Comparison of ENCODE assay signal across 18 cellular contexts in the genomic region with DNA sequence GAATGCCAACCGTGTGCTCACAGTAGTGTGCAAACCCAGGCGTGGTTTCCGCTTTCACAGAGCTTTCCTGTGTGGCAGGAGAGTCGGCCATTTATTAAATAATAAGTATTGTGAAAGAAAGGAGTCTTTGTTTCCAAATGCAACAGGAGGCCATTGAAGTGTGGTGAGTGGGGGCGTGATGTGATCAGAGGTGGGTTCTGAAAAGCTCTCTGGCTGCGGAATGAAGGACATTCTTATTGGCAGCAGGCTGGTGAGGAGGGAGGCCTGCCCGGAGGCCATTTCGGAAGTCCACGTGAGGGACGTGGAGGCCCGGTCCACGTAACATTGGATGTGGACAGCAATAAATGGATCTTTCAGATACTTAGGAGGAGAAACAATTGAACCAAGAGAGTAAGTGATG. TPM values are rescaled to one million over a fixed set of nuclear protein-coding genes. Genes with fewer than 3 reads are reported as not detected.
DNase-seq lines count a peak whose midpoint lies in the region; ATAC-seq and TF ChIP-seq lines count a peak whose summit lies in the region.
"Had no signal": no experiment of that assay in that cellular context is flagged by ENCODE, and none has a peak within 500 bp of the region (broad histone marks: within the 10 kb centered on the region; RNA-seq: fewer than 3 reads in every experiment).

No MANE protein-coding gene starts in this region.

- H3K9me1 ChIP-seq in IMR-90 (ENCODE audit: insufficient read depth, low read length): peaks cover 20% of the 10 kb centered on the region

- H2AFZ ChIP-seq in IMR-90 (replicated peaks; ENCODE audit: low read length, poor library complexity): no peak overlapping the region
- H2AFZ ChIP-seq: PC-9 had no signal

- peak overlapping the region; percentile 39 for H2AK9ac ChIP-seq in IMR-90 (replicated peaks; ENCODE audit: low read depth, low read length, poor library complexity)

- TF ChIP-seq CTCF in IMR-90 (conservative IDR thresholded peaks at IDR 0.05; ENCODE audit: low read depth, low read length) (no peak), GM13976 (IDR thresholded peaks at IDR 0.05; ENCODE audit: borderline replicate concordance, control extremely low read depth, extremely low read depth, insufficient read depth, missing control alignments) (no peak), BE2C (IDR thresholded peaks at IDR 0.05; ENCODE audit: low read depth, low read length) (no peak)

- no peaks in the 10 kb centered on the region for H3K9me3 Mint-ChIP-seq in activated T-helper 1 cell treated with anti-CD3 and anti-CD28 coated beads, Interleukin-12 subunit alpha, Interleukin-12 subunit beta, Interleukin-2, Interleukin-4 antibody, amounts not matched to agents 30 ng/mL and 10 ng/mL and 1 ng/mL, durations not matched to agents 14 hours and 24 hours and 36 hours

- no peak overlapping the region for H4K5ac ChIP-seq in IMR-90 (ENCODE audit: low read depth, low read length)

- CTCF ChIA-PET in IMR-90 (lab: Yijun Ruan, JAX): interaction anchor here (0.6 kb wide), 1 partner anchor 185 kb away, joined by 4 read pairs; no protein-coding TSS in a partner anchor

- no peak overlapping the region for H2BK5ac ChIP-seq in IMR-90 (ENCODE audit: low read depth, low read length, poor library complexity, severe bottlenecking)

- peaks cover 10 to 45% of the 10 kb centered on the region in 2 experiments for H3K79me1 ChIP-seq in IMR-90 (ENCODE audit: low read depth in 1 of 2, low read length in 2 of 2)

- H3K27ac ChIP-seq in IMR-90 (ENCODE audit: insufficient read depth, low read length): no peak overlapping the region
- H3K27ac ChIP-seq: KMS-11, PC-9 had no signal

- no peak overlapping the region for H3K4ac ChIP-seq in IMR-90 (ENCODE audit: low read depth, low read length)

- no peak overlapping the region for H4K8ac ChIP-seq in IMR-90 (ENCODE audit: low read depth in 2 of 2, low read length in 2 of 2)

- TF ChIP-seq POLR2A in IMR-90 (IDR thresholded peaks at IDR 0.05; ENCODE audit: low read depth, low read length): no peak

- H3K56ac ChIP-seq in IMR-90 (ENCODE audit: extremely low read depth, insufficient read depth, low read length): no peak overlapping the region

- H2BK120ac ChIP-seq in IMR-90 (ENCODE audit: low read depth, low read length): no peak overlapping the region

- no peak overlapping the region for H2BK20ac ChIP-seq in IMR-90 (ENCODE audit: low read depth, low read length)

- peak overlapping the region; percentile 16 for H3K27ac Mint-ChIP-seq in activated T-helper 1 cell treated with anti-CD3 and anti-CD28 coated beads, Interleukin-12 subunit alpha, Interleukin-12 subunit beta, Interleukin-2, Interleukin-4 antibody, amounts not matched to agents 30 ng/mL and 10 ng/mL and 1 ng/mL, durations not matched to agents 14 hours and 24 hours and 36 hours

- no peak overlapping the region for H3K23ac ChIP-seq in IMR-90 (ENCODE audit: low read depth, low read length)

- H3K36me3 Mint-ChIP-seq in activated T-helper 1 cell treated with anti-CD3 and anti-CD28 coated beads, Interleukin-12 subunit alpha, Interleukin-12 subunit beta, Interleukin-2, Interleukin-4 antibody, amounts not matched to agents 30 ng/mL and 10 ng/mL and 1 ng/mL, durations not matched to agents 14 hours and 24 hours and 36 hours (ENCODE audit: low read depth): no peaks in the 10 kb centered on the region
- H3K36me3 Mint-ChIP-seq: CD8-positive, alpha-beta memory T cell had no signal

- no peaks in the 10 kb centered on the region for H3K36me3 ChIP-seq in IMR-90 (ENCODE audit: control insufficient read depth, insufficient read depth, low read length)
- no peaks in the 10 kb centered on the region for H3K36me3 ChIP-seq in BE2C

- DNase-seq in IMR-90 (no peak), globus pallidus (ENCODE audit: low spot score) (peak; percentile 63), retina (peak; percentile 56), GM13976 (ENCODE audit: low spot score) (no peak), BE2C (no peak), NCI-H345 treated with DMSO at 0.1 percent for 48 hours (lab: John Stamatoyannopoulos, UW; ENCODE audit: unreplicated experiment) (no peak)
- no peak for DNase-seq in activated T-helper 1 cell treated with anti-CD3 and anti-CD28 coated beads, Interleukin-12 subunit alpha, Interleukin-12 subunit beta, Interleukin-2, Interleukin-4 antibody, amounts not matched to agents 30 ng/mL and 10 ng/mL and 1 ng/mL, durations not matched to agents 14 hours and 24 hours and 36 hours (ENCODE audit: low spot score)
- DNase-seq: ACHN; CD8-positive, alpha-beta memory T cell; DMS 273 treated with DMSO at 0.1 percent for 48 hours; MM.1S; NCI-H1105 treated with DMSO at 0.1 percent for 48 hours; NCI-H2029 treated with DMSO at 0.1 percent for 48 hours; NCI-H2227 treated with DMSO at 0.1 percent for 48 hours; PC-9; SK-N-SH had no signal

- peaks cover 5% of the 10 kb centered on the region for H3K27me3 Mint-ChIP-seq in activated T-helper 1 cell treated with anti-CD3 and anti-CD28 coated beads, Interleukin-12 subunit alpha, Interleukin-12 subunit beta, Interleukin-2, Interleukin-4 antibody, amounts not matched to agents 30 ng/mL and 10 ng/mL and 1 ng/mL, durations not matched to agents 14 hours and 24 hours and 36 hours (ENCODE audit: insufficient read depth)

- no peak for ATAC-seq in IMR-90 (ENCODE audit: low read depth)
- ATAC-seq in GM21515 (IDR thresholded peaks at IDR 0.05; ENCODE audit: unreplicated experiment): no peak

- no peak overlapping the region for H3K18ac ChIP-seq in IMR-90 (ENCODE audit: low read depth, low read length)

- no peaks in the 10 kb centered on the region for H3K4me1 Mint-ChIP-seq in activated T-helper 1 cell treated with anti-CD3 and anti-CD28 coated beads, Interleukin-12 subunit alpha, Interleukin-12 subunit beta, Interleukin-2, Interleukin-4 antibody, amounts not matched to agents 30 ng/mL and 10 ng/mL and 1 ng/mL, durations not matched to agents 14 hours and 24 hours and 36 hours (ENCODE audit: low read depth)
- H3K4me1 Mint-ChIP-seq: CD8-positive, alpha-beta memory T cell had no signal

- in situ Hi-C loops in IMR-90 (cut with MboI; ENCODE audit: low sequenced_read_pairs) (no loop called here), GM13976 (cut with MboI; ENCODE audit: low sequenced_read_pairs, unreplicated experiment) (no loop called here)

- H3K4me3 ChIP-seq in IMR-90 (ENCODE audit: insufficient read depth, low read depth, low read length): no peak overlapping the region
- H3K4me3 ChIP-seq in BE2C (ENCODE audit: low read depth, low read length): no peak overlapping the region
- H3K4me3 ChIP-seq: PC-9 had no signal

- 92% methylated on average over 5 of the region's 12 CpGs; no CpG with 5 or more reads in 1 of the 2 experiments for WGBS in IMR-90 (ENCODE audit: extremely low coverage in 2 of 2, insufficient read length in 1 of 2), 2 experiments

- BruUV-seq in IMR-90 (replicated peaks; lab: Mats Ljungman, UMichigan): no TSS peak

- peaks cover 7% of the 10 kb centered on the region; the same call in 1 of the 2 replicates for H4K20me1 ChIP-seq in IMR-90 (ENCODE audit: insufficient read depth, low read length)

- no peaks in the 10 kb centered on the region for H3K27me3 ChIP-seq in IMR-90 (ENCODE audit: control insufficient read depth, insufficient read depth, low read length)
- H3K27me3 ChIP-seq in BE2C: no peaks in the 10 kb centered on the region

- H3K9ac ChIP-seq in IMR-90 (ENCODE audit: low read depth, low read length): no peak overlapping the region
- H3K9ac ChIP-seq: KMS-11, SK-N-SH had no signal

- no peak overlapping the region for H4K91ac ChIP-seq in IMR-90 (ENCODE audit: insufficient read depth, low read depth, low read length)

- POLR2A ChIA-PET in IMR-90 (lab: Charles Lee; ENCODE audit: unreplicated experiment): no interaction called here

- intact Hi-C loops in IMR-90 (cut with micrococcal nuclease): no loop called here
- intact Hi-C loops in activated T-helper 1 cell treated with anti-CD3 and anti-CD28 coated beads, Interleukin-12 subunit alpha, Interleukin-12 subunit beta, Interleukin-2, Interleukin-4 antibody, amounts not matched to agents 30 ng/mL and 10 ng/mL and 1 ng/mL, durations not matched to agents 14 hours and 24 hours and 36 hours (cut with micrococcal nuclease): no loop called here

- no peak for TF ChIP-seq RAD21 in IMR-90 (IDR thresholded peaks at IDR 0.05; ENCODE audit: low read length)

- H3K14ac ChIP-seq in IMR-90 (replicated peaks; ENCODE audit: low read depth, low read length): no peak overlapping the region

- H2AK5ac ChIP-seq in IMR-90 (ENCODE audit: low read depth, low read length): no peak overlapping the region

- H3K4me1 ChIP-seq in IMR-90 (ENCODE audit: control insufficient read depth, insufficient read depth, low read length) (peaks cover 11% of the 10 kb centered on the region), BE2C (no peaks in the 10 kb centered on the region)

- H2BK15ac ChIP-seq in IMR-90 (ENCODE audit: low read depth, low read length): no peak overlapping the region

- H3K9me3 ChIP-seq in IMR-90 (ENCODE audit: control insufficient read depth, insufficient read depth, low read length) (no peaks in the 10 kb centered on the region), BE2C (no peaks in the 10 kb centered on the region)
- H3K9me3 ChIP-seq: SK-N-SH had no signal

- H3K4me3 Mint-ChIP-seq in activated T-helper 1 cell treated with anti-CD3 and anti-CD28 coated beads, Interleukin-12 subunit alpha, Interleukin-12 subunit beta, Interleukin-2, Interleukin-4 antibody, amounts not matched to agents 30 ng/mL and 10 ng/mL and 1 ng/mL, durations not matched to agents 14 hours and 24 hours and 36 hours: no peak overlapping the region
- H3K4me3 Mint-ChIP-seq: CD8-positive, alpha-beta memory T cell had no signal

- dilution Hi-C loops in IMR-90 (cut with HindIII; ENCODE audit: low sequenced_read_pairs, unreplicated experiment): no loop called here

- no peak overlapping the region for H3K4me2 ChIP-seq in IMR-90 (ENCODE audit: low read depth, low read length)
- H3K4me2 ChIP-seq: KMS-11, PC-9, SK-N-SH had no signal

TF ChIP-seq in IMR-90, 13 proteins besides CTCF, POLR2A, EP300 and RAD21:
- TF ChIP-seq NFE2L2 (IDR thresholded peaks at IDR 0.05; ENCODE audit: low read depth, low read length): no peak
TF ChIP-seq in IMR-90: peak in this region for 0.

RNA-seq across cellular contexts. Expression of gene ARNT2, which starts 11.1 kb away (rescaled TPM):
- total RNA-seq in IMR-90 (2012; rRNA removed): 14.7 and 19.0 TPM in 2 replicates
- polyA plus RNA-seq in IMR-90 (2012; rRNA removed): 16.7 and 18.2 TPM in 2 replicates
- polyA plus RNA-seq in IMR-90 (2012; cell fraction: cytosol; rRNA removed): 12.1 and 13.1 TPM in 2 replicates
- polyA plus RNA-seq in IMR-90 (2012; cell fraction: nucleus; rRNA removed; ENCODE audit: low replicate concordance): 18.3 and 31.1 TPM in 2 replicates
- 0.05 and 0.36 TPM in 2 replicates for total RNA-seq in activated T-helper 1 cell treated with anti-CD3 and anti-CD28 coated beads, Interleukin-12 subunit alpha, Interleukin-12 subunit beta, Interleukin-2, Interleukin-4 antibody, amounts not matched to agents 30 ng/mL and 10 ng/mL and 1 ng/mL, durations not matched to agents 14 hours and 24 hours and 36 hours
- polyA plus RNA-seq in BE2C (2012; ENCODE audit: insufficient read depth, insufficient read length, low read depth): 4.9 TPM
- polyA plus RNA-seq: CD8-positive, alpha-beta memory T cell had no signal

Comparison
In these comparisons a context has a peak if more than half of its experiments do, and no peak if none do; other contexts are left out.
1. DNase-seq: peak in globus pallidus (single experiment) and retina (single experiment); none in IMR-90 (single experiment), activated T-helper 1 cell treated with anti-CD3 and anti-CD28 coated beads, Interleukin-12 subunit alpha, Interleukin-12 subunit beta, Interleukin-2, Interleukin-4 antibody, amounts not matched to agents 30 ng/mL and 10 ng/mL and 1 ng/mL, durations not matched to agents 14 hours and 24 hours and 36 hours (single experiment), GM13976 (single experiment), BE2C (single experiment) and NCI-H345 treated with DMSO at 0.1 percent for 48 hours (single experiment).
2. RNA of gene ARNT2, which starts 11.1 kb away (total RNA-seq): 14.7 to 19.0 TPM in IMR-90; 0.05 to 0.36 TPM in activated T-helper 1 cell treated with anti-CD3 and anti-CD28 coated beads, Interleukin-12 subunit alpha, Interleukin-12 subunit beta, Interleukin-2, Interleukin-4 antibody, amounts not matched to agents 30 ng/mL and 10 ng/mL and 1 ng/mL, durations not matched to agents 14 hours and 24 hours and 36 hours; every median in the first group is over 10 times any median in the second.